1 cellular context compared by ENCODE assay signal in the genomic region with DNA sequence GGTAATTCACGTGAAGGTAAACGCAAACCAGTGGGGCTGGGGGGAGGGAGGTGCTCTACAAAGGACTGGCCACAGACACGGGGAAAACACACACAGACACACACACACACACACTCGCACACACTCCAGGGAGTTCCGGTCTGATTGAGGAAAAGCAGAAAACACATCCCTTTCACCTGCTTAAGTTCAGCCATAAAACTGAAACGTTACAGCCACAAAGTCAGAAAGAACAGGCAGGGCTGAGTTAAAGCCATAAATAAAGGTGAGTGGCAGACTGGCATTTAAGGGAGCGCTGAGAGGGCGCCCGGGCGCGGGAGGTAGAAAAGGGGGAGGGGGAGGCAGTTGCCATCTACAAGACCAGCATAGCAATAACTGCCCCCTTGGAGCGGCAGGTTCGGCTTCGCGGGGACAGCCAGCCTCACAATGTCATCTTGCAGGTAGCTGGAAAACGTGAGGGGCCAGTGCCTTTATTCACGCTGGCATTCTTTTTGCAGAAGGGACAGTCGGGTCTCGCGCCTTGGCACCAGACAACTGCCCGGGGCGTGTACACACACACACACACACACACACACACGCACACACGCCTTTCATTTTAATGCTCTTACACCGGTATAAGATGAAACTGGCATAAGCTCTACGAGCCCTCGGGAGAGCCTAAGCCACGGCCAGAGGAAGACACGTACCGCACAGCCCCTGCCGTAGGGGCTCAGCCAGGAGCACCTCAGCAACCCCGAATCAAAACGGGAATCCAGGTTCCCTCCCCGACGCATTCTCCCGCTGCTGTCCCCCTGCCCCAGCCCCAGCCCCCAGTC.
TF ChIP-seq lines count a peak whose summit lies in the region.

No MANE protein-coding gene starts in this region.

TF ChIP-seq in SK-N-SH, 30 proteins besides CTCF, POLR2A, EP300 and RAD21 (continued from another document):
- no peak for TF ChIP-seq YY1 (IDR thresholded peaks at IDR 0.05; ENCODE audit: low read depth)
- TF ChIP-seq RCOR1 (IDR thresholded peaks at IDR 0.05; ENCODE audit: low read length), result no peak
- TF ChIP-seq ELF1 (IDR thresholded peaks at IDR 0.05), result no peak
- no peak for TF ChIP-seq FOXJ3 (CRISPR knock-in tag; IDR thresholded peaks at IDR 0.05)
- no peak for TF ChIP-seq FOSL2 (IDR thresholded peaks at IDR 0.05; ENCODE audit: borderline replicate concordance, low read depth)
- no peak for TF ChIP-seq GATA2 (CRISPR knock-in tag; IDR thresholded peaks at IDR 0.05)
- no peak for TF ChIP-seq MEF2A (IDR thresholded peaks at IDR 0.05; ENCODE audit: borderline replicate concordance, low read depth)
- TF ChIP-seq, protein P1, sequence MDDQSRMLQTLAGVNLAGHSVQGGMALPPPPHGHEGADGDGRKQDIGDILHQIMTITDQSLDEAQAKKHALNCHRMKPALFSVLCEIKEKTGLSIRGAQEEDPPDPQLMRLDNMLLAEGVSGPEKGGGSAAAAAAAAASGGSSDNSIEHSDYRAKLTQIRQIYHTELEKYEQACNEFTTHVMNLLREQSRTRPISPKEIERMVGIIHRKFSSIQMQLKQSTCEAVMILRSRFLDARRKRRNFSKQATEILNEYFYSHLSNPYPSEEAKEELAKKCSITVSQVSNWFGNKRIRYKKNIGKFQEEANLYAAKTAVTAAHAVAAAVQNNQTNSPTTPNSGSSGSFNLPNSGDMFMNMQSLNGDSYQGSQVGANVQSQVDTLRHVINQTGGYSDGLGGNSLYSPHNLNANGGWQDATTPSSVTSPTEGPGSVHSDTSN (IDR thresholded peaks at IDR 0.05), result peak; percentile 83
TF ChIP-seq in SK-N-SH: peak in this region for 4.
